Comparison of ENCODE assay signal across 8 cellular contexts in genomic region chr22:36377022-36377631, GRCh38. TPM values are rescaled to one million over a fixed set of nuclear protein-coding genes. Genes with fewer than 3 reads are reported as not detected.
DNase-seq lines count a peak whose midpoint lies in the region; ATAC-seq and TF ChIP-seq lines count a peak whose summit lies in the region.

No MANE protein-coding gene starts in this region.

- H3K36me3 ChIP-seq in mucosa of rectum (ENCODE audit: control insufficient read depth in 2 of 2, insufficient read depth in 2 of 2, low read length in 2 of 2) = peaks cover 9 to 21% of the 10 kb centered on the region in 2 donors

- peak overlapping the region in 1 of 2 donors; percentile 37 for H3K4me3 ChIP-seq in mucosa of rectum (ENCODE audit: low read length in 2 of 2)

- peaks cover 61 to 73% of the 10 kb centered on the region in 2 donors for H3K4me1 ChIP-seq in mucosa of rectum (ENCODE audit: control insufficient read depth in 2 of 2, insufficient read depth in 2 of 2, low read length in 2 of 2)

- H3K4me1 Mint-ChIP-seq in CD4-positive, alpha-beta T cell (ENCODE audit: low read depth) = peaks cover 89% of the 10 kb centered on the region
- H3K4me1 Mint-ChIP-seq in activated naive CD8-positive, alpha-beta T cell treated with anti-CD3 and anti-CD28 coated beads, Interleukin-2, amount 50 U/mL, for 24 hours = peaks cover 97% of the 10 kb centered on the region

- peak; percentile 82 for ATAC-seq in CD4-positive, alpha-beta T cell (ENCODE audit: poor library complexity)
- ATAC-seq in HG03159 (IDR thresholded peaks at IDR 0.05; ENCODE audit: unreplicated experiment) (peak; percentile 59), GM21717 (IDR thresholded peaks at IDR 0.05; ENCODE audit: unreplicated experiment) (no peak)
- peak; percentile 56 for ATAC-seq in activated naive CD8-positive, alpha-beta T cell treated with anti-CD3 and anti-CD28 coated beads, Interleukin-2, amount 50 U/mL, for 24 hours

- H3K36me3 Mint-ChIP-seq in CD4-positive, alpha-beta T cell (ENCODE audit: low read depth) = peaks cover 81% of the 10 kb centered on the region
- H3K36me3 Mint-ChIP-seq in activated naive CD8-positive, alpha-beta T cell treated with anti-CD3 and anti-CD28 coated beads, Interleukin-2, amount 50 U/mL, for 24 hours (ENCODE audit: low read depth) = peaks cover 63% of the 10 kb centered on the region

- H3K27me3 Mint-ChIP-seq in CD4-positive, alpha-beta T cell = no peaks in the 10 kb centered on the region
- H3K27me3 Mint-ChIP-seq in activated naive CD8-positive, alpha-beta T cell treated with anti-CD3 and anti-CD28 coated beads, Interleukin-2, amount 50 U/mL, for 24 hours = no peaks in the 10 kb centered on the region

- H3K9me3 Mint-ChIP-seq in CD4-positive, alpha-beta T cell = no peaks in the 10 kb centered on the region
- no peaks in the 10 kb centered on the region for H3K9me3 Mint-ChIP-seq in activated naive CD8-positive, alpha-beta T cell treated with anti-CD3 and anti-CD28 coated beads, Interleukin-2, amount 50 U/mL, for 24 hours

- intact Hi-C loops in CD4-positive, alpha-beta T cell (cut with DNase I, micrococcal nuclease) = loop anchor here (1.0 to 5.0 kb wide), 5 partner anchors 8 to 74 kb away; no protein-coding TSS in a partner anchor

- no peaks in the 10 kb centered on the region for H3K27me3 ChIP-seq in CD4-positive, alpha-beta T cell (ENCODE audit: control insufficient read depth, insufficient read depth, low read length)
- no peaks in the 10 kb centered on the region for H3K27me3 ChIP-seq in mucosa of rectum (ENCODE audit: control insufficient read depth in 2 of 2, insufficient read depth in 2 of 2, low read length in 2 of 2)

- POLR2A ChIA-PET in CD4-positive, alpha-beta T cell (lab: Charles Lee) = interaction anchor here (0.7 to 49.5 kb wide), 19 partner anchors 9 to 152 kb away, joined by 3 to 1847 read pairs (median 7); partner anchors contain the start of genes APOL1, EIF3D, FOXRED2 and MYH9

- TF ChIP-seq CTCF in CD4-positive, alpha-beta T cell (IDR thresholded peaks at IDR 0.05) = no peak

- peak overlapping the region; percentile 70 for H3K4me3 Mint-ChIP-seq in CD4-positive, alpha-beta T cell
- H3K4me3 Mint-ChIP-seq in activated naive CD8-positive, alpha-beta T cell treated with anti-CD3 and anti-CD28 coated beads, Interleukin-2, amount 50 U/mL, for 24 hours = peak overlapping the region; percentile 77

- peak overlapping the region; percentile 95 for H3K27ac ChIP-seq in CD4-positive, alpha-beta T cell (ENCODE audit: low read depth, low read length)
- H3K27ac ChIP-seq in mucosa of rectum (ENCODE audit: low read depth in 2 of 2, low read length in 2 of 2) = peak overlapping the region; percentile 66 to 74

- H3K9ac ChIP-seq in mucosa of rectum (ENCODE audit: low read depth in 1 of 2, low read length in 2 of 2) = peak overlapping the region; percentile 27 to 58

- no peaks in the 10 kb centered on the region for H3K9me3 ChIP-seq in CD4-positive, alpha-beta T cell (ENCODE audit: control insufficient read depth, low read length)
- no peaks in the 10 kb centered on the region for H3K9me3 ChIP-seq in mucosa of rectum (ENCODE audit: control insufficient read depth in 2 of 2, low read length in 2 of 2)

- H3K27ac Mint-ChIP-seq in CD4-positive, alpha-beta T cell = peak overlapping the region; percentile 93
- H3K27ac Mint-ChIP-seq in activated naive CD8-positive, alpha-beta T cell treated with anti-CD3 and anti-CD28 coated beads, Interleukin-2, amount 50 U/mL, for 24 hours = peak overlapping the region; percentile 82

- CTCF ChIA-PET in CD4-positive, alpha-beta T cell (lab: Charles Lee) = interaction anchor here (0.7 to 2.6 kb wide), 6 partner anchors 17 to 109 kb away, joined by 3 to 11 read pairs (median 4); no protein-coding TSS in a partner anchor

- peak in 4 of 10 experiments; percentile 21 to 47 (median 42) for DNase-seq in CD4-positive, alpha-beta T cell
- no peak for DNase-seq in activated naive CD8-positive, alpha-beta T cell treated with anti-CD3 and anti-CD28 coated beads, Interleukin-2, amount 50 U/mL, for 24 hours
- DNase-seq in NOMO-1 treated with DMSO at 0.1 percent for 48 hours (lab: John Stamatoyannopoulos, UW; ENCODE audit: unreplicated experiment) = no peak
- no peak for DNase-seq in cerebellar cortex (ENCODE audit: low spot score)
- no peak for DNase-seq in NCI-H1417 treated with DMSO at 0.1 percent for 48 hours (lab: John Stamatoyannopoulos, UW)

RNA-seq across cellular contexts. Expression of gene MYH9, which starts 10.6 kb away (rescaled TPM):
- total RNA-seq in CD4-positive, alpha-beta T cell = 100 to 1,000 TPM; 901 to 925 TPM
